In the genomic region with DNA sequence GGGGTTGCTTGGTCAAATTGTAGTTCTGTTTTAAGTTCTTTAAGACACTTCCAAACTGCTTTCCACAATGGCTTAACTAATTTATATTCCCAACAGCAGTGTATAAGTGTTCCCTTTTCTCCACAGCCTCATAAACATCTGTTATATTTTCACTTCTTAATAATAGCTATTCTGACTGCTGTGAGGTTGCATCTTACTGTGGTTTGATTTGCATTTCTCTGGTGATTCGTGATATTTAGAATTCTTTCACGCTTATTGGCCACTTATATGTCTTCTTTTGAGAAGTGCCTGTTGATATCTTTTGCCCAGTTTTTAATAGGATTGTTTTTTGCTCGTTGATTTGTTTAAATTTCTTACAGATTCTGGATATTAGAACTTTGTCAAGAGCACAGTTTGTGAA, we compare ENCODE assay signal across 22 cellular contexts.
"Had no signal": no experiment of that assay in that cellular context is flagged by ENCODE, and none has a peak within 500 bp of the region (broad histone marks: within the 10 kb centered on the region; RNA-seq: fewer than 3 reads in every experiment).

No MANE protein-coding gene starts in this region.

- ATAC-seq: left cardiac atrium; left lung; naive thymus-derived CD4-positive, alpha-beta T cell; right lobe of liver; stimulated activated naive CD8-positive, alpha-beta T cell treated with anti-CD3 and anti-CD28 coated beads, Interleukin-15, amount 100 ng/mL, for 72 hours had no signal

- DNase-seq: dorsolateral prefrontal cortex; effector CD4-positive, alpha-beta T cell; hypothalamus; left cardiac atrium; left lung; mesenchymal stem cell; midbrain; naive thymus-derived CD4-positive, alpha-beta T cell; nucleus accumbens; ovary; right lobe of liver; small intestine; stimulated activated CD4-positive, alpha-beta T cell treated with anti-CD3 and anti-CD28 coated beads, Interleukin-15, amount 100 ng/mL, for 24 hours; stimulated activated CD4-positive, alpha-beta T cell treated with anti-CD3 and anti-CD28 coated beads, Interleukin-4, amount 100 ng/mL, for 1 hour; stimulated activated CD8-positive, alpha-beta memory T cell treated with anti-CD3 and anti-CD28 coated beads, Interleukin-4, amount 100 ng/mL, for 48 hours; stimulated activated naive CD4-positive, alpha-beta T cell; stimulated activated naive CD8-positive, alpha-beta T cell treated with anti-CD3 and anti-CD28 coated beads, Interleukin-15, amount 100 ng/mL, for 72 hours; tibial artery had no signal

- H3K4me3 Mint-ChIP-seq: naive thymus-derived CD4-positive, alpha-beta T cell; nephron; stimulated activated naive CD8-positive, alpha-beta T cell treated with anti-CD3 and anti-CD28 coated beads, Interleukin-15, amount 100 ng/mL, for 72 hours; type B pancreatic cell had no signal

- H3K27me3 Mint-ChIP-seq: progenitor cell of endocrine pancreas; stimulated activated naive CD8-positive, alpha-beta T cell treated with anti-CD3 and anti-CD28 coated beads, Interleukin-15, amount 100 ng/mL, for 72 hours; type B pancreatic cell had no signal

- H3K36me3 Mint-ChIP-seq: naive thymus-derived CD4-positive, alpha-beta T cell; type B pancreatic cell had no signal

- H3K4me1 Mint-ChIP-seq: naive thymus-derived CD4-positive, alpha-beta T cell; nephron; stimulated activated naive CD8-positive, alpha-beta T cell treated with anti-CD3 and anti-CD28 coated beads, Interleukin-15, amount 100 ng/mL, for 72 hours had no signal

- H3K27ac ChIP-seq: dorsolateral prefrontal cortex, left lung, ovary, right lobe of liver, tibial artery had no signal

- H3K9me3 ChIP-seq: left lung, ovary, right lobe of liver, tibial artery had no signal

- H3K9me3 Mint-ChIP-seq: naive thymus-derived CD4-positive, alpha-beta T cell; nephron; stimulated activated naive CD8-positive, alpha-beta T cell treated with anti-CD3 and anti-CD28 coated beads, Interleukin-15, amount 100 ng/mL, for 72 hours; type B pancreatic cell had no signal

- H3K36me3 ChIP-seq: left lung, ovary, right lobe of liver, tibial artery had no signal

- H3K27ac Mint-ChIP-seq: naive thymus-derived CD4-positive, alpha-beta T cell; nephron; progenitor cell of endocrine pancreas; stimulated activated naive CD8-positive, alpha-beta T cell treated with anti-CD3 and anti-CD28 coated beads, Interleukin-15, amount 100 ng/mL, for 72 hours; type B pancreatic cell had no signal

- H3K4me1 ChIP-seq: left lung, right lobe of liver, tibial artery had no signal

- FAIRE-seq: frontal cortex, small intestine had no signal

- H3K27me3 ChIP-seq: left lung, ovary, right lobe of liver, tibial artery had no signal

- H3K4me3 ChIP-seq: dorsolateral prefrontal cortex, left lung, ovary, right lobe of liver, tibial artery had no signal
